In the genomic region with DNA sequence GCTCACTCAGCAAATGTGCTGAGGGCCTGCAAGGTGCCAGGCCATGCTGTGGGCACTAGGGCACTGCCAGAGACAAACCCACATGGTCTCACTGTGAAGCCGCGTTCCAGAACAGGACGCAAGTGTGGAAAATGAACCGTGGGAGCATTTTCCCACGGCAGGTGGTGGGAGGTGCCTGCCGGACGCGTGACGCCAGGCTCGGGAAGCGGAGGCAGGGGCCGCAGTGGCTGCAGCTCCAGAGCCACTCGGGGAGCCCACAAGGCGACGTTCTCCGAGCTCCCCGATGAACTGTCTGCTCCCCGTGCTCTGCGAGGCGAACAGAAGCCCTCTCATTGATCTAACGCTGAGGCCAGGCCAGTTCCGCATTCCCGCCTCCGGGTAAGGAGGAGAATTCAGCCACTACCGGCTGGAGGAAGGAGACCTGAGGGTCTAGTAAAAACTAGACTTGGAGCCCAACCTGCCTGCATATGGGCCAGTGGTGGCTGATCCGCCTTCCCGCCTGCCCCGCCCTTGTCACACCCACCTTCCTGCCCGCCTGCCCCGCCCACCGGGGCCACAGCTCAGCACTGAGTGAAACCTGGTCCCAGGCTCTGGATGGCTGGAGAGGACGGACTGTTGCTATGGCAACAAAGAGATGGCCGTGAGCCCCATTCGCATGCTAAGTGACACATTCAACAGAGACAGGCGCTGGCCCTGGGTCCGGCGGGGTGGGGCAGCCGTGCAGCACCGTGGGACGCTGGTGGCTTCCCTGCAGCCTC, we compare ENCODE assay signal across 2 cellular contexts.
TF ChIP-seq lines count a peak whose summit lies in the region.

No MANE protein-coding gene starts in this region.

TF ChIP-seq in A549, 52 proteins besides CTCF, POLR2A, EP300 and RAD21 (continued from another document):
- TF ChIP-seq TP53 (CRISPR knock-in tag; IDR thresholded peaks at IDR 0.05), result no peak
- TF ChIP-seq, protein P1, sequence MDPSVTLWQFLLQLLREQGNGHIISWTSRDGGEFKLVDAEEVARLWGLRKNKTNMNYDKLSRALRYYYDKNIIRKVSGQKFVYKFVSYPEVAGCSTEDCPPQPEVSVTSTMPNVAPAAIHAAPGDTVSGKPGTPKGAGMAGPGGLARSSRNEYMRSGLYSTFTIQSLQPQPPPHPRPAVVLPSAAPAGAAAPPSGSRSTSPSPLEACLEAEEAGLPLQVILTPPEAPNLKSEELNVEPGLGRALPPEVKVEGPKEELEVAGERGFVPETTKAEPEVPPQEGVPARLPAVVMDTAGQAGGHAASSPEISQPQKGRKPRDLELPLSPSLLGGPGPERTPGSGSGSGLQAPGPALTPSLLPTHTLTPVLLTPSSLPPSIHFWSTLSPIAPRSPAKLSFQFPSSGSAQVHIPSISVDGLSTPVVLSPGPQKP (IDR thresholded peaks at IDR 0.05; ENCODE audit: low read depth, low read length), result no peak

TF ChIP-seq in WTC11, 78 proteins besides CTCF, POLR2A, EP300 and RAD21 (continued from another document):
- TF ChIP-seq, protein P2, sequence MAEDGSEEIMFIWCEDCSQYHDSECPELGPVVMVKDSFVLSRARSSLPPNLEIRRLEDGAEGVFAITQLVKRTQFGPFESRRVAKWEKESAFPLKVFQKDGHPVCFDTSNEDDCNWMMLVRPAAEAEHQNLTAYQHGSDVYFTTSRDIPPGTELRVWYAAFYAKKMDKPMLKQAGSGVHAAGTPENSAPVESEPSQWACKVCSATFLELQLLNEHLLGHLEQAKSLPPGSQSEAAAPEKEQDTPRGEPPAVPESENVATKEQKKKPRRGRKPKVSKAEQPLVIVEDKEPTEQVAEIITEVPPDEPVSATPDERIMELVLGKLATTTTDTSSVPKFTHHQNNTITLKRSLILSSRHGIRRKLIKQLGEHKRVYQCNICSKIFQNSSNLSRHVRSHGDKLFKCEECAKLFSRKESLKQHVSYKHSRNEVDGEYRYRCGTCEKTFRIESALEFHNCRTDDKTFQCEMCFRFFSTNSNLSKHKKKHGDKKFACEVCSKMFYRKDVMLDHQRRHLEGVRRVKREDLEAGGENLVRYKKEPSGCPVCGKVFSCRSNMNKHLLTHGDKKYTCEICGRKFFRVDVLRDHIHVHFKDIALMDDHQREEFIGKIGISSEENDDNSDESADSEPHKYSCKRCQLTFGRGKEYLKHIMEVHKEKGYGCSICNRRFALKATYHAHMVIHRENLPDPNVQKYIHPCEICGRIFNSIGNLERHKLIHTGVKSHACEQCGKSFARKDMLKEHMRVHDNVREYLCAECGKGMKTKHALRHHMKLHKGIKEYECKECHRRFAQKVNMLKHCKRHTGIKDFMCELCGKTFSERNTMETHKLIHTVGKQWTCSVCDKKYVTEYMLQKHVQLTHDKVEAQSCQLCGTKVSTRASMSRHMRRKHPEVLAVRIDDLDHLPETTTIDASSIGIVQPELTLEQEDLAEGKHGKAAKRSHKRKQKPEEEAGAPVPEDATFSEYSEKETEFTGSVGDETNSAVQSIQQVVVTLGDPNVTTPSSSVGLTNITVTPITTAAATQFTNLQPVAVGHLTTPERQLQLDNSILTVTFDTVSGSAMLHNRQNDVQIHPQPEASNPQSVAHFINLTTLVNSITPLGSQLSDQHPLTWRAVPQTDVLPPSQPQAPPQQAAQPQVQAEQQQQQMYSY (CRISPR knock-in tag; IDR thresholded peaks at IDR 0.05), result peak; percentile 98
- TF ChIP-seq, protein P3, sequence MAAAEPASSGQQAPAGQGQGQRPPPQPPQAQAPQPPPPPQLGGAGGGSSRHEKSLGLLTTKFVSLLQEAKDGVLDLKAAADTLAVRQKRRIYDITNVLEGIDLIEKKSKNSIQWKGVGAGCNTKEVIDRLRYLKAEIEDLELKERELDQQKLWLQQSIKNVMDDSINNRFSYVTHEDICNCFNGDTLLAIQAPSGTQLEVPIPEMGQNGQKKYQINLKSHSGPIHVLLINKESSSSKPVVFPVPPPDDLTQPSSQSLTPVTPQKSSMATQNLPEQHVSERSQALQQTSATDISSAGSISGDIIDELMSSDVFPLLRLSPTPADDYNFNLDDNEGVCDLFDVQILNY (CRISPR knock-in tag; IDR thresholded peaks at IDR 0.05), result 0 out of 2 replicates have a peak, but pooled peaks have one; percentile 26
- TF ChIP-seq OVOL2 (CRISPR knock-in tag; IDR thresholded peaks at IDR 0.05; ENCODE audit: borderline replicate concordance), result no peak
- no peak for TF ChIP-seq ZNF671 (CRISPR knock-in tag; IDR thresholded peaks at IDR 0.05)
- TF ChIP-seq, protein P4, sequence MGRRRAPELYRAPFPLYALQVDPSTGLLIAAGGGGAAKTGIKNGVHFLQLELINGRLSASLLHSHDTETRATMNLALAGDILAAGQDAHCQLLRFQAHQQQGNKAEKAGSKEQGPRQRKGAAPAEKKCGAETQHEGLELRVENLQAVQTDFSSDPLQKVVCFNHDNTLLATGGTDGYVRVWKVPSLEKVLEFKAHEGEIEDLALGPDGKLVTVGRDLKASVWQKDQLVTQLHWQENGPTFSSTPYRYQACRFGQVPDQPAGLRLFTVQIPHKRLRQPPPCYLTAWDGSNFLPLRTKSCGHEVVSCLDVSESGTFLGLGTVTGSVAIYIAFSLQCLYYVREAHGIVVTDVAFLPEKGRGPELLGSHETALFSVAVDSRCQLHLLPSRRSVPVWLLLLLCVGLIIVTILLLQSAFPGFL (CRISPR knock-in tag; IDR thresholded peaks at IDR 0.05; ENCODE audit: borderline replicate concordance), result no peak
- TF ChIP-seq, protein P5, sequence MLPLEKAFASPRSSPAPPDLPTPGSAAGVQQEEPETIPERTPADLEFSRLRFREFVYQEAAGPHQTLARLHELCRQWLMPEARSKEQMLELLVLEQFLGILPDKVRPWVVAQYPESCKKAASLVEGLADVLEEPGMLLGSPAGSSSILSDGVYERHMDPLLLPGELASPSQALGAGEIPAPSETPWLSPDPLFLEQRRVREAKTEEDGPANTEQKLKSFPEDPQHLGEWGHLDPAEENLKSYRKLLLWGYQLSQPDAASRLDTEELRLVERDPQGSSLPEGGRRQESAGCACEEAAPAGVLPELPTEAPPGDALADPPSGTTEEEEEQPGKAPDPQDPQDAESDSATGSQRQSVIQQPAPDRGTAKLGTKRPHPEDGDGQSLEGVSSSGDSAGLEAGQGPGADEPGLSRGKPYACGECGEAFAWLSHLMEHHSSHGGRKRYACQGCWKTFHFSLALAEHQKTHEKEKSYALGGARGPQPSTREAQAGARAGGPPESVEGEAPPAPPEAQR (CRISPR knock-in tag; IDR thresholded peaks at IDR 0.05), result no peak
- TF ChIP-seq SP1 (CRISPR knock-in tag; conservative IDR thresholded peaks at IDR 0.05), result peak; percentile 83
- 0 out of 2 replicates have a peak, but pooled peaks have one; percentile 35 for TF ChIP-seq ZBTB21 (CRISPR knock-in tag; IDR thresholded peaks at IDR 0.05; ENCODE audit: borderline replicate concordance)
TF ChIP-seq in WTC11: peak in this region for 6.
